11 cellular contexts compared by ENCODE assay signal in the genomic region with DNA sequence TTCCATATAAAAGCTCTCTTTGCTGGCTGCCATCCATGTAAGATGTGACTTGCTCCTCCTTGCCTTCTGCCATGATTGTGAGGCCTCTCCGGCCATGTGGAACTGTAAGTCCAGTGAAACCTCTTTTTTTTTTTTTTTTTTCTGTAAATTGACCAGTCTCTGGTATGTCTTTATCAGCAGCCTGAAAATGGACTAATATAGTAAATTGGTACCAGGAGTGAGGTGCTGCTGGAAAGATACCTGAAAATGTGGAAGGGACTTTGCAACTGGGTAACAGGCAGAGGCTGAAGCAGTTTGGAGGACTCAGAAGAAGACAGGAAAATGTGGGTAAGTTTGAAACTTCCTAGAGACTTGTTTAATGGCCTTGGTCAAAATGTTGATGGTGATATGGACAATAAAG.
"Had no signal": no experiment of that assay in that cellular context is flagged by ENCODE, and none has a peak within 500 bp of the region (broad histone marks: within the 10 kb centered on the region; RNA-seq: fewer than 3 reads in every experiment).

No MANE protein-coding gene starts in this region.

- H3K4me2 ChIP-seq: GM23338 had no signal

- FAIRE-seq: H1, H54 had no signal

- H3K36me3 ChIP-seq: HAP-1 had no signal

- H3K9me3 ChIP-seq: HAP-1 had no signal

- H3K4me1 ChIP-seq: HAP-1 had no signal

- H3K9ac ChIP-seq: GM23248 had no signal

- H2AFZ ChIP-seq: GM23248, GM23338 had no signal

- H3K4me3 ChIP-seq: GM23248, GM23338, HAP-1 had no signal

- H3K4me3 Mint-ChIP-seq: GM23338, H9, HFFc6 had no signal

- H3K27ac ChIP-seq: GM23248 had no signal

- ATAC-seq: GM23338, HCT116 had no signal

- H3K27ac Mint-ChIP-seq: GM23338, H9, HFFc6 had no signal

- H3K4me1 Mint-ChIP-seq: GM23338, H9 had no signal

- DNase-seq: GM23248, GOT3, H7, H9, HCEC 1CT, HFFc6 had no signal
